ENCODE assay signal across 8 cellular contexts in the genomic region with DNA sequence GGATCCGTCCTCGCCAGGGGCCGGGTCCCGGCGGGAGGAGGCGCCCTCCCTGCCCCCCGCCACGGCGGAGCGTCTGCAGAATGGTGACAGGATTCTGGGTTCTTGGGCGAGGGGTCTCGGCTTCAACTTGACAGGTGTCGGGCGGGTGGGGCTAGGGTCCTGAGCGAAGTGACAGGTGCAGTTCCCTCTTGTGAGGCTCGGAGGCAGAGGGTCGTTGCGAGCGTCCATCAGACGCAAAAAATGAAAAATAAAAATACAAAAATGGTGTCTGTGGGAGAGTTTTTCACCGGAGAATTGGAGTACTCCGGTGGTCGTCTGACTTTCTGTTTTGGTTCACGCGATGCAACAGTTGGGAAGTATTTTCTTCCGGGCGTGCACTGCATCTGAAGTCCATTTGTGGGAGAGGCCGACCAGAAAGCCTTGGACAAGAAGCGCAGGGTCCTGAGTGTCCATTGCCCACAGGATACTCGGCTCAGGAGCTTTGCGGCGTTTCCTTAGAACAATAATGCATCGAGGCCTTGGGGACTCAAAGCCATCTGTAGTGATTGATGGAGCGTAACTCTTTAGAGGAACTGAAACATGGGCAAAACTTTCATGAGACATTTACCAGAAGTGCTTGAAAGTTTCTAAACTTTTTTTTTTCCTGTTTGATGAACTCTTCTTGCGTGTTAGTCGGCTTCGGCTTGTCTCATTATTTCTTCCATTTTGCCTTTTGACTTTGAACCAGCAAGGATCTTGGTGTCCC. TPM values are rescaled to one million over a fixed set of nuclear protein-coding genes. Genes with fewer than 3 reads are reported as not detected.
A peak's percentile ranks its signal among the peaks of the same experiment; 100 is the strongest.
DNase-seq lines count a peak whose midpoint lies in the region; ATAC-seq and TF ChIP-seq lines count a peak whose summit lies in the region.

No MANE protein-coding gene starts in this region.

- no peak for TF ChIP-seq RAD21 in HCT116 (IDR thresholded peaks at IDR 0.05; ENCODE audit: low read depth)

- peak overlapping the region; percentile 90 for H3K4me2 ChIP-seq in HCT116 (ENCODE audit: low read length)

- RAD21 ChIA-PET in HCT116 (lab: Charles Lee; ENCODE audit: low non-redundant PET in 1 of 2, low total read pairs in 2 of 2, uncharacterized antibody in 2 of 2, unreplicated experiment in 2 of 2) = no interaction called here

- POLR2A ChIA-PET in HCT116 (lab: Charles Lee) = no interaction called here

- H4K20me1 ChIP-seq in HCT116 (ENCODE audit: insufficient read depth) = no peaks in the 10 kb centered on the region

- no peaks in the 10 kb centered on the region for H3K9me3 ChIP-seq in HCT116 (ENCODE audit: control insufficient read depth in 1 of 2, insufficient read depth in 1 of 2, low read depth in 1 of 2, low read length in 2 of 2)

- CTCF ChIA-PET in HCT116 (lab: Charles Lee) = no interaction called here
- CTCF ChIA-PET in activated CD8-positive, alpha-beta memory T cell treated with anti-CD3 and anti-CD28 coated beads, Interleukin-2, amount 10 ng/mL, durations not matched to agents 7 days and 5 days (lab: Charles Lee) = interaction anchor here (1.0 to 1.8 kb wide), 2 partner anchors 209 to 267 kb away, joined by 3 to 5 read pairs; a partner anchor contains a TSS

- no peaks in the 10 kb centered on the region for H3K9me2 ChIP-seq in HCT116 (ENCODE audit: insufficient read depth)

- H3K27ac Mint-ChIP-seq in activated CD8-positive, alpha-beta memory T cell treated with anti-CD3 and anti-CD28 coated beads, Interleukin-2, amount 10 ng/mL, durations not matched to agents 7 days and 5 days = peak overlapping the region; percentile 88
- H3K27ac Mint-ChIP-seq in natural killer cell treated with Interleukin-12 subunit alpha and Interleukin-12 subunit beta and Interleukin-15 and Interleukin-18, amount 100 ng/mL, for 72 hours = peak overlapping the region; percentile 95

- H3K27me3 ChIP-seq in HCT116 (ENCODE audit: insufficient read depth, low read length) = no peaks in the 10 kb centered on the region

- H3K36me3 Mint-ChIP-seq in activated CD8-positive, alpha-beta memory T cell treated with anti-CD3 and anti-CD28 coated beads, Interleukin-2, amount 10 ng/mL, durations not matched to agents 7 days and 5 days = peaks cover 24% of the 10 kb centered on the region
- H3K36me3 Mint-ChIP-seq in natural killer cell treated with Interleukin-12 subunit alpha and Interleukin-12 subunit beta and Interleukin-15 and Interleukin-18, amount 100 ng/mL, for 72 hours = peaks cover 6% of the 10 kb centered on the region

- intact Hi-C loops in HCT116 (cut with micrococcal nuclease) = loop anchor here (5.0 to 10.0 kb wide), 2 partner anchors 177 to 210 kb away; a partner anchor contains a TSS

- H3K79me2 ChIP-seq in HCT116 (ENCODE audit: insufficient read depth, low read length) = peaks cover 34% of the 10 kb centered on the region

- H3K27ac ChIP-seq in HCT116 (ENCODE audit: low read depth, low read length) = peak overlapping the region; percentile 91

- H3K4me3 Mint-ChIP-seq in activated CD8-positive, alpha-beta memory T cell treated with anti-CD3 and anti-CD28 coated beads, Interleukin-2, amount 10 ng/mL, durations not matched to agents 7 days and 5 days = peak overlapping the region; percentile 86
- H3K4me3 Mint-ChIP-seq in natural killer cell treated with Interleukin-12 subunit alpha and Interleukin-12 subunit beta and Interleukin-15 and Interleukin-18, amount 100 ng/mL, for 72 hours = peak overlapping the region; percentile 94

- H3K4me3 ChIP-seq in HCT116 (replicated peaks in 1 of 2; ENCODE audit: low read depth in 1 of 2, low read length in 2 of 2) (peak overlapping the region; percentile 73 to 96), LNCaP clone FGC (ENCODE audit: low read depth, low read length) (peak overlapping the region; percentile 85), fibroblast of pulmonary artery (replicated peaks; ENCODE audit: low read depth, low read length) (peak overlapping the region; percentile 74)

- H3K9ac ChIP-seq in HCT116 (ENCODE audit: low read length) = peak overlapping the region; percentile 85

- no peaks in the 10 kb centered on the region for H3K27me3 Mint-ChIP-seq in activated CD8-positive, alpha-beta memory T cell treated with anti-CD3 and anti-CD28 coated beads, Interleukin-2, amount 10 ng/mL, durations not matched to agents 7 days and 5 days
- no peaks in the 10 kb centered on the region for H3K27me3 Mint-ChIP-seq in natural killer cell treated with Interleukin-12 subunit alpha and Interleukin-12 subunit beta and Interleukin-15 and Interleukin-18, amount 100 ng/mL, for 72 hours

- no peak for ATAC-seq in HCT116
- peak; percentile 21 for ATAC-seq in activated CD8-positive, alpha-beta memory T cell treated with anti-CD3 and anti-CD28 coated beads, Interleukin-2, amount 10 ng/mL, durations not matched to agents 7 days and 5 days
- peak; percentile 3 to 18 for ATAC-seq in natural killer cell treated with Interleukin-12 subunit alpha and Interleukin-12 subunit beta and Interleukin-15 and Interleukin-18, amount 100 ng/mL, for 72 hours

- no peak overlapping the region for H2AFZ ChIP-seq in HCT116 (ENCODE audit: low read depth, low read length, poor library complexity, severe bottlenecking)

- H3K4me1 ChIP-seq in HCT116 (ENCODE audit: control insufficient read depth in 1 of 2, insufficient read depth in 2 of 2, low read length in 2 of 2) = peaks cover 11 to 13% of the 10 kb centered on the region in 2 experiments; a peak in 3 of 4 replicates

- H3K9me3 Mint-ChIP-seq in activated CD8-positive, alpha-beta memory T cell treated with anti-CD3 and anti-CD28 coated beads, Interleukin-2, amount 10 ng/mL, durations not matched to agents 7 days and 5 days (ENCODE audit: low read depth) = no peaks in the 10 kb centered on the region
- no peaks in the 10 kb centered on the region for H3K9me3 Mint-ChIP-seq in natural killer cell treated with Interleukin-12 subunit alpha and Interleukin-12 subunit beta and Interleukin-15 and Interleukin-18, amount 100 ng/mL, for 72 hours

- no peaks in the 10 kb centered on the region for H3K36me3 ChIP-seq in HCT116 (ENCODE audit: control insufficient read depth in 1 of 2, insufficient read depth in 2 of 2, low read length in 2 of 2)

- DNase-seq in AG08395 (ENCODE audit: low spot score) (peak; percentile 40), HCT116 (ENCODE audit: low read depth, low spot score) (no peak), LNCaP clone FGC (ENCODE audit: low read depth) (no peak), fibroblast of pulmonary artery (ENCODE audit: low read depth) (peak; percentile 59), middle frontal gyrus (ENCODE audit: extremely low spot score, low spot score) (no peak)
- DNase-seq in activated CD8-positive, alpha-beta memory T cell treated with anti-CD3 and anti-CD28 coated beads, Interleukin-2, amount 10 ng/mL, durations not matched to agents 7 days and 5 days = peak; percentile 60
- no peak for DNase-seq in natural killer cell treated with Interleukin-12 subunit alpha and Interleukin-12 subunit beta and Interleukin-15 and Interleukin-18, amount 100 ng/mL, for 72 hours (ENCODE audit: low spot score)

- BruUV-seq in HCT116 (replicated peaks; lab: Mats Ljungman, UMichigan) = TSS peak; percentile 64

- H3K4me1 Mint-ChIP-seq in activated CD8-positive, alpha-beta memory T cell treated with anti-CD3 and anti-CD28 coated beads, Interleukin-2, amount 10 ng/mL, durations not matched to agents 7 days and 5 days = peaks cover 31% of the 10 kb centered on the region
- peaks cover 19 to 32% of the 10 kb centered on the region in 2 donors for H3K4me1 Mint-ChIP-seq in natural killer cell treated with Interleukin-12 subunit alpha and Interleukin-12 subunit beta and Interleukin-15 and Interleukin-18, amount 100 ng/mL, for 72 hours (ENCODE audit: low read depth in 2 of 2)

- TF ChIP-seq CTCF in HCT116 (IDR thresholded peaks at IDR 0.05 in 2 of 3, conservative IDR thresholded peaks at IDR 0.05 in 1 of 3; ENCODE audit: borderline replicate concordance in 1 of 3, insufficient read depth in 1 of 3, low read depth in 2 of 3, low read length in 2 of 3) (no peak), LNCaP clone FGC (IDR thresholded peaks at IDR 0.05; ENCODE audit: control insufficient read depth, extremely low read depth, insufficient read depth) (no peak), fibroblast of pulmonary artery (IDR thresholded peaks at IDR 0.05; ENCODE audit: low read length, missing control alignments) (no peak)

- TF ChIP-seq POLR2A in GM10847 (IDR thresholded peaks at IDR 0.05; ENCODE audit: extremely low read depth, insufficient read length) = peak; percentile 31
- TF ChIP-seq POLR2A in HCT116 (IDR thresholded peaks at IDR 0.05; ENCODE audit: borderline replicate concordance, extremely low read depth, insufficient read depth, insufficient read length) = no peak

TF ChIP-seq in HCT116, 20 proteins besides CTCF, POLR2A, EP300 and RAD21 (continues in another document):
- TF ChIP-seq ZFX (IDR thresholded peaks at IDR 0.05) (no peak), EZH2 (IDR thresholded peaks at IDR 0.05) (no peak), SIN3A (IDR thresholded peaks at IDR 0.05; ENCODE audit: low read depth) (no peak), JUND (IDR thresholded peaks at IDR 0.05) (no peak), ZNF274 (IDR thresholded peaks at IDR 0.05; ENCODE audit: low read depth, low read length) (no peak), ELF1 (IDR thresholded peaks at IDR 0.05; ENCODE audit: borderline replicate concordance, low read depth) (no peak), SRF (IDR thresholded peaks at IDR 0.05; ENCODE audit: low read depth) (no peak), CBX3 (IDR thresholded peaks at IDR 0.05; ENCODE audit: low read depth) (no peak), TCF7L2 (IDR thresholded peaks at IDR 0.05; ENCODE audit: borderline replicate concordance, extremely low read depth, insufficient read depth, insufficient read length) (no peak), SP1 (IDR thresholded peaks at IDR 0.05; ENCODE audit: low read depth) (no peak), FOSL1 (IDR thresholded peaks at IDR 0.05; ENCODE audit: low read depth) (no peak)

RNA-seq across cellular contexts. Expression of a gene that starts 0.8 kb away (rescaled TPM):
- total RNA-seq in HCT116 (2021; ENCODE audit: unreplicated experiment) = 36.7 TPM
- 9.2 and 14.5 TPM in 2 replicates for polyA plus RNA-seq in HCT116 (2012)
- 10 to 100 TPM; 49.2 to 55.7 TPM for total RNA-seq in activated CD8-positive, alpha-beta memory T cell treated with anti-CD3 and anti-CD28 coated beads, Interleukin-2, amount 10 ng/mL, durations not matched to agents 7 days and 5 days
- 10 to 100 TPM; 36.0 to 40.3 TPM for total RNA-seq in natural killer cell treated with Interleukin-12 subunit alpha and Interleukin-12 subunit beta and Interleukin-15 and Interleukin-18, amount 100 ng/mL, for 72 hours

Comparison
In these comparisons a context has a peak if more than half of its experiments do, and no peak if none do; other contexts are left out.
1. DNase-seq: peak in AG08395 (single experiment), activated CD8-positive, alpha-beta memory T cell treated with anti-CD3 and anti-CD28 coated beads, Interleukin-2, amount 10 ng/mL, durations not matched to agents 7 days and 5 days (single experiment) and fibroblast of pulmonary artery (single experiment); none in HCT116 (single experiment), LNCaP clone FGC (single experiment), natural killer cell treated with Interleukin-12 subunit alpha and Interleukin-12 subunit beta and Interleukin-15 and Interleukin-18, amount 100 ng/mL, for 72 hours (single experiment) and middle frontal gyrus (single experiment).
2. Peak in every context shown above with its lines, with median percentiles within 50 percentile points of each other: H3K4me3 ChIP-seq.